8 cellular contexts compared by ENCODE assay signal in genomic region chr20:43914286-43914685, GRCh38. TPM values are rescaled to one million over a fixed set of nuclear protein-coding genes. Genes with fewer than 3 reads are reported as not detected.
A peak's percentile ranks its signal among the peaks of the same experiment; 100 is the strongest.
DNase-seq lines count a peak whose midpoint lies in the region; FAIRE-seq and TF ChIP-seq lines count a peak whose summit lies in the region.

No MANE protein-coding gene starts in this region.

- H3K36me3 Mint-ChIP-seq in nephron progenitor cell (ENCODE audit: low read depth), result peaks cover 7% of the 10 kb centered on the region

- no peak overlapping the region for H3K27ac Mint-ChIP-seq in nephron progenitor cell

- TF ChIP-seq CTCF in astrocyte of the spinal cord (IDR thresholded peaks at IDR 0.05; ENCODE audit: low read depth, low read length), result no peak
- no peak for TF ChIP-seq CTCF in nephron progenitor cell (IDR thresholded peaks at IDR 0.05)

- peaks cover 36% of the 10 kb centered on the region for H3K9me3 Mint-ChIP-seq in nephron progenitor cell

- H3K4me3 ChIP-seq in astrocyte of the spinal cord (ENCODE audit: low read depth, low read length), result peak overlapping the region; percentile 45

- peaks cover 83% of the 10 kb centered on the region for H3K27me3 Mint-ChIP-seq in nephron progenitor cell (ENCODE audit: low read depth, poor library complexity)

- in situ Hi-C loops in astrocyte of the spinal cord (cut with HindIII; ENCODE audit: low sequenced_read_pairs), result no loop called here

- H3K4me3 Mint-ChIP-seq in nephron progenitor cell, result peak overlapping the region; percentile 79

- H3K4me1 Mint-ChIP-seq in nephron progenitor cell, result peaks cover 12% of the 10 kb centered on the region

- FAIRE-seq in HTR-8/SVneo (lab: Jason Lieb, UNC), result peak; percentile 87

- DNase-seq in activated T-cell treated with anti-CD3 and anti-CD28 coated beads for 4 hours (peak; percentile 13), HTR-8/SVneo (ENCODE audit: insufficient read length, low spot score) (no peak), astrocyte of the spinal cord (ENCODE audit: low read depth, low spot score) (no peak), nephron progenitor cell (no peak), NCI-H510A (lab: John Stamatoyannopoulos, UW) (no peak), germinal center (ENCODE audit: low spot score) (no peak), ureter (ENCODE audit: low spot score) (no peak)
- no peak for DNase-seq in activated T-cell treated with anti-CD3 and anti-CD28 coated beads, Interleukin-2, amount 50 U/mL, for 48 hours

RNA-seq across cellular contexts. Expression of gene TOX2, which starts 0.4 kb away (rescaled TPM):
- total RNA-seq in ureter, result 3.9 TPM
